11 cellular contexts compared by ENCODE assay signal in the genomic region with DNA sequence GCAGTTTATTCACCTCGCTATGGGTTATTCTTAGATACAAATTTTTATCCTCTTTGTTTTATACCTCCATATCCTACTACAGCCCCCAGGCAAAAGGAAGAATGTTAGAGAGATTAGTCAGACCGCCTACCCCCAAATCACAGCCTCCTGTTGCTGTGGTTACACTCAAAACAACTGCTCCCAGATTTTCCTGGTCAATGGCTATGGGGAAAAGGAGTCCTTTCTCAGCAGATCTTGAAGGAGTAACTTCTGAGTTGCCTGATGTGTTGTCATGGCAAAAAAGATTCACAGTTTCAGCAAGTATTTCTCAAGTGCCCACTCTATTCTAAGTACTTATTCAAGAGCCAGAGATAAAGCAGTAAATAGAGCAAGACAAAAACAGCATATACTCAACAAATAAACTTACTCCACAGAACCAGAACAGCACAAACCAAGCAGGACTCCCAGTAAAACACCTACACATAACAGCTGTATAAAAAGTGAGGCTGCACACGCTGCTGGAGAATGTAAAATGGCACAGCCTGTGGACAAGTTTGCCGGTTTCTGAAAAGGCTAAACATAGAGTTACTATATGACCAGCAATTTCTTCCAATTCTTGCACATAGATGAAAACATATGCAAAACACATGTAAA.
DNase-seq lines count a peak whose midpoint lies in the region; ATAC-seq, FAIRE-seq and TF ChIP-seq lines count a peak whose summit lies in the region.
"Had no signal": no experiment of that assay in that cellular context is flagged by ENCODE, and none has a peak within 500 bp of the region (broad histone marks: within the 10 kb centered on the region; RNA-seq: fewer than 3 reads in every experiment).

No MANE protein-coding gene starts in this region.

- H3K4me1 ChIP-seq in right cardiac atrium (ENCODE audit: control insufficient read depth, insufficient read depth, low read length): no peaks in the 10 kb centered on the region
- peaks cover 32% of the 10 kb centered on the region for H3K4me1 ChIP-seq in keratinocyte (ENCODE audit: control insufficient read depth, extremely low read depth, insufficient read depth, low read length)
- peaks cover 5% of the 10 kb centered on the region for H3K4me1 ChIP-seq in upper lobe of right lung

- DNase-seq in left cardiac atrium (no peak), right cardiac atrium (no peak), astrocyte of the hippocampus (ENCODE audit: low read depth, low spot score) (peak; percentile 89), keratinocyte (ENCODE audit: low read depth, low spot score) (peak; percentile 59), upper lobe of right lung (no peak), globus pallidus (ENCODE audit: low spot score) (no peak)
- DNase-seq in activated T-cell treated with anti-CD3 and anti-CD28 coated beads, Interleukin-2, amount 50 U/mL, for 48 hours: no peak
- no peak for DNase-seq in activated T-helper 1 cell treated with anti-CD3 and anti-CD28 coated beads, Interleukin-12 subunit alpha, Interleukin-12 subunit beta, Interleukin-2, Interleukin-4 antibody, amounts not matched to agents 30 ng/mL and 10 ng/mL and 1 ng/mL, durations not matched to agents 14 hours and 24 hours and 36 hours (ENCODE audit: low spot score)
- DNase-seq: erythroblast had no signal

- no peak for TF ChIP-seq CTCF in keratinocyte (optimal IDR thresholded peaks at IDR 0.05 in 1 of 3, IDR thresholded peaks at IDR 0.05 in 1 of 3, conservative IDR thresholded peaks at IDR 0.05 in 1 of 3; ENCODE audit: extremely low read depth in 1 of 3, insufficient read depth in 2 of 3, low read length in 3 of 3)
- TF ChIP-seq CTCF in upper lobe of right lung (IDR thresholded peaks at IDR 0.05): no peak

- no peaks in the 10 kb centered on the region for H3K79me2 ChIP-seq in keratinocyte (ENCODE audit: control insufficient read depth, insufficient read depth, low read length)

- peak overlapping the region; percentile 20 for H2AFZ ChIP-seq in keratinocyte (ENCODE audit: control insufficient read depth, low read length)

- peak; percentile 27 to 82 for ATAC-seq in left cardiac atrium
- ATAC-seq in right cardiac atrium: no peak
- peak; percentile 61 for ATAC-seq in upper lobe of right lung
- ATAC-seq: Panc1 had no signal

- no peak overlapping the region for H3K27ac ChIP-seq in right cardiac atrium (ENCODE audit: low read length)
- peak overlapping the region; percentile 98 for H3K27ac ChIP-seq in keratinocyte (ENCODE audit: control insufficient read depth, insufficient read depth, low read length)
- no peak overlapping the region for H3K27ac ChIP-seq in upper lobe of right lung
- H3K27ac ChIP-seq: C4-2B had no signal

- dilution Hi-C loops in keratinocyte (cut with MboI; ENCODE audit: extremely low pct_ligation_motif_present, low sequenced_read_pairs): no loop called here

- H3K36me3 Mint-ChIP-seq in activated T-helper 1 cell treated with anti-CD3 and anti-CD28 coated beads, Interleukin-12 subunit alpha, Interleukin-12 subunit beta, Interleukin-2, Interleukin-4 antibody, amounts not matched to agents 30 ng/mL and 10 ng/mL and 1 ng/mL, durations not matched to agents 14 hours and 24 hours and 36 hours (ENCODE audit: low read depth): peaks cover 46% of the 10 kb centered on the region

- H3K36me3 ChIP-seq in keratinocyte (ENCODE audit: control insufficient read depth in 2 of 2, extremely low read depth in 1 of 2, insufficient read depth in 2 of 2, low read length in 2 of 2): peaks cover 7 to 27% of the 10 kb centered on the region in 2 experiments
- peaks cover 51% of the 10 kb centered on the region for H3K36me3 ChIP-seq in upper lobe of right lung

- intact Hi-C loops in left cardiac atrium (cut with DNase I): no loop called here
- intact Hi-C loops in right cardiac atrium (cut with DNase I): no loop called here
- intact Hi-C loops in upper lobe of right lung (cut with DNase I): no loop called here
- intact Hi-C loops in activated T-helper 1 cell treated with anti-CD3 and anti-CD28 coated beads, Interleukin-12 subunit alpha, Interleukin-12 subunit beta, Interleukin-2, Interleukin-4 antibody, amounts not matched to agents 30 ng/mL and 10 ng/mL and 1 ng/mL, durations not matched to agents 14 hours and 24 hours and 36 hours (cut with micrococcal nuclease): no loop called here

- H3K9me3 ChIP-seq in right cardiac atrium (ENCODE audit: control insufficient read depth, low read length) (no peaks in the 10 kb centered on the region), keratinocyte (ENCODE audit: control insufficient read depth, low read depth, low read length) (no peaks in the 10 kb centered on the region), upper lobe of right lung (no peaks in the 10 kb centered on the region)

- no peak overlapping the region for H3K4me3 Mint-ChIP-seq in activated T-helper 1 cell treated with anti-CD3 and anti-CD28 coated beads, Interleukin-12 subunit alpha, Interleukin-12 subunit beta, Interleukin-2, Interleukin-4 antibody, amounts not matched to agents 30 ng/mL and 10 ng/mL and 1 ng/mL, durations not matched to agents 14 hours and 24 hours and 36 hours

- no peaks in the 10 kb centered on the region for H3K9me1 ChIP-seq in keratinocyte (ENCODE audit: control insufficient read depth, extremely low read depth, insufficient read depth, low read length)

- H3K4me1 Mint-ChIP-seq in activated T-helper 1 cell treated with anti-CD3 and anti-CD28 coated beads, Interleukin-12 subunit alpha, Interleukin-12 subunit beta, Interleukin-2, Interleukin-4 antibody, amounts not matched to agents 30 ng/mL and 10 ng/mL and 1 ng/mL, durations not matched to agents 14 hours and 24 hours and 36 hours (ENCODE audit: low read depth): peaks cover 2% of the 10 kb centered on the region

- H4K20me1 ChIP-seq in keratinocyte (ENCODE audit: control insufficient read depth, extremely low read depth, insufficient read depth, low read length): no peaks in the 10 kb centered on the region

- H3K27me3 ChIP-seq in right cardiac atrium (ENCODE audit: control insufficient read depth, insufficient read depth) (no peaks in the 10 kb centered on the region), keratinocyte (ENCODE audit: control insufficient read depth, extremely low read depth, insufficient read depth, low read length) (no peaks in the 10 kb centered on the region), upper lobe of right lung (no peaks in the 10 kb centered on the region)

- FAIRE-seq in keratinocyte (lab: Jason Lieb, UNC): peak; percentile 77

- peak overlapping the region; percentile 78 for H3K9ac ChIP-seq in keratinocyte (ENCODE audit: control insufficient read depth, extremely low read depth, insufficient read depth, low read length)

- H3K27me3 Mint-ChIP-seq in activated T-helper 1 cell treated with anti-CD3 and anti-CD28 coated beads, Interleukin-12 subunit alpha, Interleukin-12 subunit beta, Interleukin-2, Interleukin-4 antibody, amounts not matched to agents 30 ng/mL and 10 ng/mL and 1 ng/mL, durations not matched to agents 14 hours and 24 hours and 36 hours (ENCODE audit: insufficient read depth): no peaks in the 10 kb centered on the region

- WGBS in right cardiac atrium: 66% methylated on average over 4 of the region's 4 CpGs

- H3K27ac Mint-ChIP-seq in activated T-helper 1 cell treated with anti-CD3 and anti-CD28 coated beads, Interleukin-12 subunit alpha, Interleukin-12 subunit beta, Interleukin-2, Interleukin-4 antibody, amounts not matched to agents 30 ng/mL and 10 ng/mL and 1 ng/mL, durations not matched to agents 14 hours and 24 hours and 36 hours: no peak overlapping the region

- H3K4me3 ChIP-seq in right cardiac atrium (ENCODE audit: low read length) (no peak overlapping the region), keratinocyte (ENCODE audit: control insufficient read depth in 2 of 3, extremely low read depth in 1 of 3, insufficient read depth in 2 of 3, low read depth in 1 of 3, low read length in 3 of 3) (peak overlapping the region in 1 of 3 experiments; percentile 24), upper lobe of right lung (no peak overlapping the region)

- peak overlapping the region; percentile 84 for H3K4me2 ChIP-seq in keratinocyte (ENCODE audit: control insufficient read depth, extremely low read depth, insufficient read depth, low read depth, low read length)

- no peaks in the 10 kb centered on the region for H3K9me3 Mint-ChIP-seq in activated T-helper 1 cell treated with anti-CD3 and anti-CD28 coated beads, Interleukin-12 subunit alpha, Interleukin-12 subunit beta, Interleukin-2, Interleukin-4 antibody, amounts not matched to agents 30 ng/mL and 10 ng/mL and 1 ng/mL, durations not matched to agents 14 hours and 24 hours and 36 hours

Comparison
In these comparisons a context has a peak if more than half of its experiments do, and no peak if none do; other contexts are left out.
1. ATAC-seq: peak in left cardiac atrium (2 of 2) and upper lobe of right lung (single experiment); none in right cardiac atrium (0 of 2).
2. DNase-seq: peak in astrocyte of the hippocampus (single experiment) and keratinocyte (single experiment); none in left cardiac atrium (single experiment), right cardiac atrium (0 of 3), upper lobe of right lung (single experiment), activated T-cell treated with anti-CD3 and anti-CD28 coated beads, Interleukin-2, amount 50 U/mL, for 48 hours (0 of 2), activated T-helper 1 cell treated with anti-CD3 and anti-CD28 coated beads, Interleukin-12 subunit alpha, Interleukin-12 subunit beta, Interleukin-2, Interleukin-4 antibody, amounts not matched to agents 30 ng/mL and 10 ng/mL and 1 ng/mL, durations not matched to agents 14 hours and 24 hours and 36 hours (single experiment) and globus pallidus (single experiment).